In the genomic region with DNA sequence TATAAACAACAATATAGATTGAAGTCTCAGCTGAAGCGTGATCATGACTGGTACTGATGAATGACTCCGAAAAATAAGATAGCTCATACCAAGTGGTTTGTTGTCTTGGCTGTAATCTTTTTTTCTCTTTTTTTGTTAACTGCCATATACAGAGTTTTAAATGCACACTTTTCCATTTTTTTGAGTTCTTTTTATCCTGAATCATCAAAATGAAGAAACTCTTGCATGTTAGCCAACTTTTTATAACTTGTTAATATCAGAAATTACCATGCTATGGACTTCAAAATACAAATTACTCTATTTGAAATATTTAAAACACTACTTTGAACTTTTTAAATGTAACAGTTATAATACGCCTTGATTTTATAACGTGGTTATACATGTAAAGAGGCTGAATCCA, we compare ENCODE assay signal across 23 cellular contexts. TPM values are rescaled to one million over a fixed set of nuclear protein-coding genes. Genes with fewer than 3 reads are reported as not detected.
DNase-seq lines count a peak whose midpoint lies in the region; ATAC-seq, FAIRE-seq and TF ChIP-seq lines count a peak whose summit lies in the region.
"Had no signal": no experiment of that assay in that cellular context is flagged by ENCODE, and none has a peak within 500 bp of the region (broad histone marks: within the 10 kb centered on the region; RNA-seq: fewer than 3 reads in every experiment).

No MANE protein-coding gene starts in this region.

- intact Hi-C loops in K562 (cut with micrococcal nuclease): loop anchor here (10.0 kb wide), 1 partner anchor 451 kb away; no protein-coding TSS in a partner anchor

- H3K36me3 ChIP-seq in Karpas-422 (ENCODE audit: insufficient read depth, low read length): peaks cover 43% of the 10 kb centered on the region
- peaks cover 10% of the 10 kb centered on the region; the same call in 2 of the 3 replicates for H3K36me3 ChIP-seq in K562 (ENCODE audit: control insufficient read depth, insufficient read depth, low read length)
- H3K36me3 ChIP-seq in small intestine (ENCODE audit: control insufficient read depth in 2 of 2, insufficient read depth in 2 of 2, low read length in 2 of 2): peaks cover 0 to 7% of the 10 kb centered on the region in 2 donors

- no peak for FAIRE-seq in A549 (lab: Jason Lieb, UNC)
- FAIRE-seq in K562 (lab: Jason Lieb, UNC): no peak
- FAIRE-seq in small intestine (lab: Jason Lieb, UNC): peak; percentile 44
- FAIRE-seq: GM12891, GM19239 had no signal

- H3K4me1 ChIP-seq in A549 (no peaks in the 10 kb centered on the region), Karpas-422 (ENCODE audit: low read length) (peaks cover 96% of the 10 kb centered on the region), K562 (replicated peaks in 1 of 2; ENCODE audit: control insufficient read depth in 2 of 2, insufficient read depth in 2 of 2, low read length in 2 of 2) (no peaks in the 10 kb centered on the region), small intestine (ENCODE audit: control insufficient read depth in 2 of 2, insufficient read depth in 1 of 2, low read depth in 1 of 2, low read length in 1 of 2) (no peaks in the 10 kb centered on the region)

- H3K4me3 ChIP-seq in A549 (no peak overlapping the region), Karpas-422 (ENCODE audit: low read length) (no peak overlapping the region), K562 (no peak overlapping the region), small intestine (ENCODE audit: low read depth in 1 of 2, low read length in 2 of 2) (no peak overlapping the region)
- H3K4me3 ChIP-seq: BLaER1 treated with 17β-estradiol and CSF1 and Interleukin-3, amounts not matched to agents 10 nM and 100 nM had no signal

- no peak overlapping the region for H2AFZ ChIP-seq in Karpas-422 (ENCODE audit: low read length)
- H2AFZ ChIP-seq in K562 (ENCODE audit: low read depth, low read length): no peak overlapping the region

- H3K27ac ChIP-seq in A549: no peak overlapping the region
- peak overlapping the region; percentile 27; the same call in 1 of the 2 replicates for H3K27ac ChIP-seq in Karpas-422 (ENCODE audit: low read length)
- H3K27ac ChIP-seq in K562 (ENCODE audit: extremely low read depth, low read depth, low read length): no peak overlapping the region
- H3K27ac ChIP-seq in small intestine (ENCODE audit: low read depth in 1 of 2, low read length in 1 of 2): no peak overlapping the region

- in situ Hi-C loops in K562 (cut with MboI): no loop called here

- BruUV-seq in K562 (replicated peaks; lab: Mats Ljungman, UMichigan): no TSS peak

- ATAC-seq in A549 (no peak), K562 (no peak), HG03571 (IDR thresholded peaks at IDR 0.05; ENCODE audit: unreplicated experiment) (no peak)

- no peak for TF ChIP-seq RAD21 in A549 (conservative IDR thresholded peaks at IDR 0.05 in 1 of 2, IDR thresholded peaks at IDR 0.05 in 1 of 2)
- no peak for TF ChIP-seq RAD21 in K562 (CRISPR knock-in tag; conservative IDR thresholded peaks at IDR 0.05 in 1 of 2, IDR thresholded peaks at IDR 0.05 in 1 of 2)

- TF ChIP-seq EP300 in A549 (IDR thresholded peaks at IDR 0.05): no peak
- TF ChIP-seq EP300 in K562 (IDR thresholded peaks at IDR 0.05; ENCODE audit: low read length): no peak

- no peaks in the 10 kb centered on the region for H3K9me1 ChIP-seq in K562 (ENCODE audit: control insufficient read depth, insufficient read depth, low read length)

- H3K4me2 ChIP-seq in A549 (no peak overlapping the region), Karpas-422 (ENCODE audit: low read depth, low read length, poor library complexity, severe bottlenecking) (no peak overlapping the region), K562 (ENCODE audit: insufficient read depth, low read length) (no peak overlapping the region)

- TF ChIP-seq CTCF in A549 (IDR thresholded peaks at IDR 0.05) (no peak), K562 (IDR thresholded peaks at IDR 0.05 in 2 of 3, conservative IDR thresholded peaks at IDR 0.05 in 1 of 3; ENCODE audit: insufficient read depth in 2 of 3, low read depth in 1 of 3, low read length in 3 of 3) (no peak)

- CTCF ChIA-PET in A549 (lab: Yijun Ruan, JAX) (interaction anchor here (0.6 to 1.0 kb wide), 2 partner anchors 221 to 997 kb away, joined by 3 to 4 read pairs; no protein-coding TSS in a partner anchor), K562 (lab: Yijun Ruan, JAX; ENCODE audit: low intra/inter-chr PET ratio) (no interaction called here)

- 96% methylated on average over 4 of the region's 4 CpGs for WGBS in A549 (ENCODE audit: missing lambda C conversion rate)
- 96% methylated on average over 4 of the region's 4 CpGs for WGBS in K562 (ENCODE audit: insufficient coverage, low coverage, missing lambda C conversion rate)
- WGBS in small intestine, 3 donors: 98 to 99% (median 98%) methylated on average over 4 of the region's 4 CpGs

- H3K79me2 ChIP-seq in Karpas-422 (ENCODE audit: low read length) (peaks cover 16% of the 10 kb centered on the region), K562 (ENCODE audit: control insufficient read depth, insufficient read depth, low read length) (no peaks in the 10 kb centered on the region)

- H3K9ac ChIP-seq in Karpas-422 (ENCODE audit: low read length) (no peak overlapping the region), K562 (ENCODE audit: insufficient read depth in 1 of 2, low read depth in 2 of 2, low read length in 2 of 2) (no peak overlapping the region)
- H3K9ac ChIP-seq: BLaER1 treated with 17β-estradiol and CSF1 and Interleukin-3, amounts not matched to agents 10 nM and 100 nM had no signal

- H3K27me3 ChIP-seq in Karpas-422 (ENCODE audit: low read length): no peaks in the 10 kb centered on the region
- H3K27me3 ChIP-seq in K562 (ENCODE audit: control insufficient read depth in 2 of 2, insufficient read depth in 2 of 2, low read length in 2 of 2): no peaks in the 10 kb centered on the region
- H3K27me3 ChIP-seq in small intestine (ENCODE audit: control insufficient read depth in 2 of 2, insufficient read depth in 2 of 2, low read length in 2 of 2): no peaks in the 10 kb centered on the region

- no peaks in the 10 kb centered on the region for H3K9me2 ChIP-seq in Karpas-422 (replicated peaks; ENCODE audit: insufficient read depth, low read length)

- POLR2A ChIA-PET in A549 (lab: Yijun Ruan, JAX): no interaction called here
- POLR2A ChIA-PET in K562 (lab: Yijun Ruan, JAX): interaction anchor here (1.0 kb wide), 1 partner anchor 54 kb away, joined by 3 read pairs; no protein-coding TSS in a partner anchor

- TF ChIP-seq POLR2A in A549 (IDR thresholded peaks at IDR 0.05; ENCODE audit: low read length) (no peak), K562 (conservative IDR thresholded peaks at IDR 0.05) (no peak)

- H4K20me1 ChIP-seq in Karpas-422 (ENCODE audit: insufficient read depth, low read depth, low read length): no peaks in the 10 kb centered on the region
- H4K20me1 ChIP-seq in K562 (replicated peaks; ENCODE audit: control insufficient read depth, insufficient read depth, low read length): no peaks in the 10 kb centered on the region

- H3K9me3 ChIP-seq in A549 (no peaks in the 10 kb centered on the region), Karpas-422 (ENCODE audit: low read length) (no peaks in the 10 kb centered on the region), K562 (replicated peaks; ENCODE audit: control insufficient read depth, insufficient read depth, low read depth, low read length) (no peaks in the 10 kb centered on the region), small intestine (ENCODE audit: control insufficient read depth, low read depth) (no peaks in the 10 kb centered on the region)
- H3K9me3 ChIP-seq: BLaER1 treated with 17β-estradiol and CSF1 and Interleukin-3, amounts not matched to agents 10 nM and 100 nM had no signal

- DNase-seq in A549 (ENCODE audit: low read depth in 1 of 2, low spot score in 1 of 2) (no peak), Karpas-422 (no peak), K562 (ENCODE audit: extremely low read depth in 1 of 4, low spot score in 3 of 4) (no peak), small intestine (no peak), C1 segment of cervical spinal cord (lab: John Stamatoyannopoulos, UW) (no peak)
- no peak for DNase-seq in activated CD4-positive, alpha-beta T cell treated with anti-CD3 and anti-CD28 coated beads, Interleukin-2, amount 50 U/mL, for 48 hours
- DNase-seq: 8988T; AML-193; CD4-positive, alpha-beta memory T cell; CD4-positive, CD25-positive, alpha-beta regulatory T cell; CD8-positive, alpha-beta memory T cell; COR-L47; DMS 273 treated with DMSO at 0.1 percent for 48 hours; DMS153; DMS53; DMS79; DND-41; EL; GDM1 had no signal

TF ChIP-seq in A549, 52 proteins besides CTCF, POLR2A, EP300 and RAD21 (continues in another document):
- no peak for TF ChIP-seq CBX8 (IDR thresholded peaks at IDR 0.05)

TF ChIP-seq in K562, 482 proteins besides CTCF, POLR2A, EP300 and RAD21 (continues in another document):
- TF ChIP-seq TCF7L2 (IDR thresholded peaks at IDR 0.05; ENCODE audit: low read depth, low read length): no peak
- no peak for TF ChIP-seq EHMT2 (IDR thresholded peaks at IDR 0.05)

RNA-seq across cellular contexts. Expression of gene KCNMB4, which starts 10.1 kb away (rescaled TPM):
- polyA plus RNA-seq in A549 (2011; rRNA removed) (0.13 TPM in 2 replicates), A549 (2017; fragmentation: RNase III; extraction: RNeasy Plus Mini Kit Qiagen cat#74134 plus additional on column Dnase treatment) (0.04 to 0.08 TPM (median 0.08 TPM) in 3 replicates), K562 (2011; rRNA removed) (0.08 and 0.34 TPM in 2 replicates), K562 (2014; fragmentation: Illumina TruSeq; extraction: Trizol) (0.04 and 0.06 TPM in 2 replicates), K562 (2014; fragmentation: Nextera tagmentation; extraction: Ambion mirVana) (under 1 TPM; 0.01 TPM), K562 (2014; rRNA removed) (0.11 TPM in 1 of 2 replicates, not detected in the other), small intestine (1 to 10 TPM in 1 of 3 donors, under 1 TPM in 2; 0.22 to 2.8 (median 0.81) TPM)
- 0.04 and 0.05 TPM in 2 replicates for polyA plus RNA-seq in A549 (2012; cell fraction: cytosol; rRNA removed)
- polyA plus RNA-seq in A549 (2012; cell fraction: nucleus; rRNA removed): 0.02 and 0.06 TPM in 2 replicates
- 0.08 and 0.10 TPM in 2 replicates for polyA minus RNA-seq in A549 (2011; rRNA and poly(A)+ RNA removed)
- total RNA-seq in Karpas-422 (2014; rRNA removed; shearing (Covaris generic); ENCODE audit: low replicate concordance): 55.5 and 55.9 TPM in 2 replicates
- 0.05 TPM in 1 of 2 replicates, not detected in the other for total RNA-seq in K562 (2011; cell fraction: chromatin; rRNA removed; ENCODE audit: low replicate concordance)
- not detected in 2 replicates for total RNA-seq in K562 (2011; cell fraction: nucleolus; rRNA removed)
- not detected in 2 replicates for total RNA-seq in K562 (2011; cell fraction: nucleoplasm; rRNA removed)
- total RNA-seq in K562 (2014; rRNA removed) (0.05 TPM in 1 of 2 replicates, not detected in the other), K562 (2014; rRNA removed; fragmentation: Illumina TruSeq; extraction: Trizol) (0.06 TPM in 1 of 2 replicates, not detected in the other), K562 (2015; rRNA removed; fragmentation: Illumina TruSeq; extraction: Trizol) (0.14 and 0.23 TPM in 2 replicates), K562 (2021) (0.07 and 0.11 TPM in 2 replicates)
- polyA plus RNA-seq in K562 (2011; cell fraction: cytosol; rRNA removed): 0.06 and 0.25 TPM in 2 replicates
- 0.11 TPM in 2 replicates for polyA plus RNA-seq in K562 (2011; cell fraction: nucleus; rRNA removed)
- 0.07 and 0.15 TPM in 2 replicates for polyA plus RNA-seq in K562 (2012)
- polyA minus RNA-seq in K562 (2011; rRNA and poly(A)+ RNA removed): 0.07 and 0.24 TPM in 2 replicates
- not detected in 2 replicates for polyA minus RNA-seq in K562 (2011; cell fraction: cytosol; rRNA and poly(A)+ RNA removed)
- polyA minus RNA-seq in K562 (2011; cell fraction: nucleus; rRNA and poly(A)+ RNA removed): 0.11 TPM in 1 of 2 replicates, not detected in the other

Comparison
In these comparisons a context has a peak if more than half of its experiments do, and no peak if none do; other contexts are left out.
1. Of the 35 proteins assayed by ChIP-seq in both K562 and A549: peak only in K562: none; only in A549: MAFK; in both: none; in neither: 34.